In the genomic region with DNA sequence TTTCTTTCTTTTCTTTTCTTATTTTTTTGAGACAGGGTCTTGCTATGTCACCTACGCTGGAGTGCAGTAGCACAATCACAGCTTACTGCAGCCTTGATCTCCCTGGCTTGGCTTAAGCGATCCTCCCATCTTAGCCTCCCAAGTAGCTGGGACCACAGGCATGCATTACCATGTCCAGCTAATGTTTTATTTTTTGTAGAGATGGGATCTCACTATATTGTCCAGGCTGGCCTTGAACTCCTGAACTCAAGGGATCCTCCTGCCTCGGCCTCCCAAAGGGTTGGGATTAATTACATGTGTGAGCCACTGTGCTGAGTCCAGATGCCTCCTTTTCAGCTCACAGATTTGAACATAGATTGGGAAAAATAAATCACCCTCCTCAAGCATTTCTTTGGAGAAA, we compare ENCODE assay signal across 25 cellular contexts.
DNase-seq lines count a peak whose midpoint lies in the region; ATAC-seq, FAIRE-seq and TF ChIP-seq lines count a peak whose summit lies in the region.
"Had no signal": no experiment of that assay in that cellular context is flagged by ENCODE, and none has a peak within 500 bp of the region (broad histone marks: within the 10 kb centered on the region; RNA-seq: fewer than 3 reads in every experiment).

No MANE protein-coding gene starts in this region.

- POLR2A ChIA-PET in HepG2 (lab: Yijun Ruan, JAX): interaction anchor here (1.2 kb wide), 1 partner anchor 98 kb away, joined by 3 read pairs; no protein-coding TSS in a partner anchor

- no peak overlapping the region for H3K9ac ChIP-seq in HepG2 (ENCODE audit: insufficient read depth, low read depth, low read length)
- H3K9ac ChIP-seq: BLaER1 treated with 17β-estradiol and CSF1 and Interleukin-3, amounts not matched to agents 10 nM and 100 nM had no signal

- no peak overlapping the region for H3K4me3 Mint-ChIP-seq in central memory CD8-positive, alpha-beta T cell
- H3K4me3 Mint-ChIP-seq in endothelial cell (ENCODE audit: unreplicated experiment): peak overlapping the region; percentile 19
- H3K4me3 Mint-ChIP-seq: B cell; CD4-positive, alpha-beta T cell; CD8-positive, alpha-beta T cell had no signal

- no peak overlapping the region for H2AFZ ChIP-seq in HepG2 (ENCODE audit: low read length)

- in situ Hi-C loops in HepG2 (cut with HindIII; ENCODE audit: extremely low pct_ligation_motif_present, low pct_unique_long_range_greater_than_20kb): no loop called here

- 99% methylated on average over 3 of the region's 3 CpGs for WGBS in HepG2 (ENCODE audit: low lambda C conversion rate)
- WGBS in right lobe of liver (ENCODE audit: insufficient coverage, low coverage, low lambda C conversion rate, missing lambda C conversion rate): 95% methylated on average over 3 of the region's 3 CpGs

- ATAC-seq in HepG2: no peak
- no peak for ATAC-seq in right lobe of liver
- no peak for ATAC-seq in central memory CD8-positive, alpha-beta T cell (replicated peaks; ENCODE audit: extremely low read depth, poor library complexity, severe bottlenecking)
- ATAC-seq: A549; CD8-positive, alpha-beta T cell; GM12878 had no signal

- no peak overlapping the region for H3K4me3 ChIP-seq in HepG2 (replicated peaks in 1 of 3; ENCODE audit: insufficient read depth in 1 of 3, low read depth in 2 of 3, low read length in 3 of 3)
- H3K4me3 ChIP-seq in right lobe of liver: no peak overlapping the region
- H3K4me3 ChIP-seq: A549; BLaER1 treated with 17β-estradiol and CSF1 and Interleukin-3, amounts not matched to agents 10 nM and 100 nM; GM12878 had no signal

- DNase-seq in HepG2 (ENCODE audit: low spot score) (no peak), right lobe of liver (no peak), endothelial cell (ENCODE audit: low spot score) (no peak), activated gamma-delta T cell treated with Interleukin-2 at 50 U/mL for 16 hours (no peak), T-helper 9 cell (no peak)
- no peak for DNase-seq in central memory CD8-positive, alpha-beta T cell (ENCODE audit: low spot score in 2 of 2)
- DNase-seq: AML-193; CD4-positive, alpha-beta T cell; CD8-positive, alpha-beta T cell; COR-L47; DMS 273 treated with DMSO at 0.1 percent for 48 hours; DMS153; DMS53; DMS79; DND-41; EL; GDM1 had no signal

- H3K4me1 Mint-ChIP-seq in central memory CD8-positive, alpha-beta T cell: no peaks in the 10 kb centered on the region
- H3K4me1 Mint-ChIP-seq in endothelial cell (ENCODE audit: unreplicated experiment): no peaks in the 10 kb centered on the region
- H3K4me1 Mint-ChIP-seq: B cell had no signal

- TF ChIP-seq POLR2A in HepG2 (IDR thresholded peaks at IDR 0.05; ENCODE audit: insufficient read depth in 1 of 2, low read depth in 2 of 2, low read length in 2 of 2) (no peak), right lobe of liver (IDR thresholded peaks at IDR 0.05) (no peak)

- H3K27me3 ChIP-seq in HepG2 (ENCODE audit: control insufficient read depth in 1 of 2, insufficient read depth in 2 of 2, low read length in 2 of 2) (no peaks in the 10 kb centered on the region), right lobe of liver (no peaks in the 10 kb centered on the region)
- H3K27me3 ChIP-seq: BLaER1 treated with 17β-estradiol and CSF1 and Interleukin-3, amounts not matched to agents 10 nM and 100 nM had no signal

- CTCF ChIA-PET in HepG2 (lab: Yijun Ruan, JAX; ENCODE audit: low intra/inter-chr PET ratio, low total read pairs): no interaction called here

- H3K27ac ChIP-seq in HepG2 (ENCODE audit: extremely low read length, insufficient read depth, low read length) (no peak overlapping the region), right lobe of liver (no peak overlapping the region)
- H3K27ac ChIP-seq: 22Rv1; A549; BLaER1 treated with 17β-estradiol and CSF1 and Interleukin-3, amounts not matched to agents 10 nM and 100 nM; C4-2B had no signal

- peaks cover 7% of the 10 kb centered on the region; the same call in 1 of the 2 replicates for H3K9me3 ChIP-seq in HepG2 (ENCODE audit: low read length)
- no peaks in the 10 kb centered on the region for H3K9me3 ChIP-seq in right lobe of liver
- H3K9me3 ChIP-seq: A549 had no signal

- no peaks in the 10 kb centered on the region; a peak in 1 of 5 replicates for H3K36me3 ChIP-seq in HepG2 (replicated peaks in 1 of 2; ENCODE audit: control insufficient read depth in 1 of 2, insufficient read depth in 2 of 2, low read length in 2 of 2)
- no peaks in the 10 kb centered on the region for H3K36me3 ChIP-seq in right lobe of liver
- H3K36me3 ChIP-seq: BLaER1 treated with 17β-estradiol and CSF1 and Interleukin-3, amounts not matched to agents 10 nM and 100 nM had no signal

- H3K27ac Mint-ChIP-seq in central memory CD8-positive, alpha-beta T cell (ENCODE audit: low read depth): peak overlapping the region; percentile 56
- H3K27ac Mint-ChIP-seq in endothelial cell (ENCODE audit: unreplicated experiment): no peak overlapping the region
- H3K27ac Mint-ChIP-seq: B cell; CD4-positive, alpha-beta T cell; CD8-positive, alpha-beta T cell had no signal

- no peaks in the 10 kb centered on the region for H3K36me3 Mint-ChIP-seq in central memory CD8-positive, alpha-beta T cell (ENCODE audit: insufficient read depth)
- H3K36me3 Mint-ChIP-seq in endothelial cell (ENCODE audit: low read depth, unreplicated experiment): peaks cover 25% of the 10 kb centered on the region
- H3K36me3 Mint-ChIP-seq: CD8-positive, alpha-beta T cell had no signal

- no peaks in the 10 kb centered on the region for H3K9me3 Mint-ChIP-seq in central memory CD8-positive, alpha-beta T cell
- H3K9me3 Mint-ChIP-seq in endothelial cell (ENCODE audit: unreplicated experiment): no peaks in the 10 kb centered on the region
- H3K9me3 Mint-ChIP-seq: CD4-positive, alpha-beta T cell; CD8-positive, alpha-beta T cell had no signal

- no peak for TF ChIP-seq RAD21 in HepG2 (CRISPR knock-in tag; IDR thresholded peaks at IDR 0.05)

- no peak overlapping the region for H3K4me2 ChIP-seq in HepG2 (ENCODE audit: low read depth, low read length)
- H3K4me2 ChIP-seq: A549; BLaER1 treated with 17β-estradiol and CSF1 and Interleukin-3, amounts not matched to agents 10 nM and 100 nM had no signal

- no peaks in the 10 kb centered on the region for H3K79me2 ChIP-seq in HepG2 (ENCODE audit: insufficient read depth, low read length)

- intact Hi-C loops in HepG2 (cut with micrococcal nuclease; ENCODE audit: unreplicated experiment) (no loop called here), right lobe of liver (cut with DNase I) (no loop called here)

- no TSS peak for BruUV-seq in HepG2 (replicated peaks; lab: Mats Ljungman, UMichigan)

- H4K20me1 ChIP-seq in HepG2 (ENCODE audit: insufficient read depth, low read length): no peaks in the 10 kb centered on the region
- H4K20me1 ChIP-seq: BLaER1 treated with 17β-estradiol and CSF1 and Interleukin-3, amounts not matched to agents 10 nM and 100 nM had no signal

- TF ChIP-seq EP300 in HepG2 (IDR thresholded peaks at IDR 0.05; ENCODE audit: low read depth in 2 of 2, low read length in 2 of 2) (no peak), HepG2 (CRISPR knock-in tag; IDR thresholded peaks at IDR 0.05; ENCODE audit: borderline replicate concordance) (no peak)

- H3K4me1 ChIP-seq in HepG2 (ENCODE audit: insufficient read depth, low read length) (peaks cover 69% of the 10 kb centered on the region), right lobe of liver (no peaks in the 10 kb centered on the region)
- H3K4me1 ChIP-seq: A549; BLaER1 treated with 17β-estradiol and CSF1 and Interleukin-3, amounts not matched to agents 10 nM and 100 nM had no signal

- TF ChIP-seq CTCF in HepG2 (CRISPR knock-in tag; IDR thresholded peaks at IDR 0.05) (no peak), right lobe of liver (IDR thresholded peaks at IDR 0.05) (no peak), endothelial cell (IDR thresholded peaks at IDR 0.05; ENCODE audit: unreplicated experiment) (no peak)

- no peak for FAIRE-seq in HepG2 (lab: Jason Lieb, UNC)
- FAIRE-seq: A549, GM12878, GM12892, GM18507 had no signal

- H3K27me3 Mint-ChIP-seq in central memory CD8-positive, alpha-beta T cell: no peaks in the 10 kb centered on the region
- H3K27me3 Mint-ChIP-seq in endothelial cell (ENCODE audit: unreplicated experiment): peaks cover 3% of the 10 kb centered on the region
- H3K27me3 Mint-ChIP-seq: CD4-positive, alpha-beta T cell had no signal

TF ChIP-seq in HepG2, 621 proteins besides CTCF, POLR2A, EP300 and RAD21 (continues in another document):
- TF ChIP-seq CEBPB (IDR thresholded peaks at IDR 0.05; ENCODE audit: borderline replicate concordance, low read depth, low read length): no peak
- TF ChIP-seq, protein P1, sequence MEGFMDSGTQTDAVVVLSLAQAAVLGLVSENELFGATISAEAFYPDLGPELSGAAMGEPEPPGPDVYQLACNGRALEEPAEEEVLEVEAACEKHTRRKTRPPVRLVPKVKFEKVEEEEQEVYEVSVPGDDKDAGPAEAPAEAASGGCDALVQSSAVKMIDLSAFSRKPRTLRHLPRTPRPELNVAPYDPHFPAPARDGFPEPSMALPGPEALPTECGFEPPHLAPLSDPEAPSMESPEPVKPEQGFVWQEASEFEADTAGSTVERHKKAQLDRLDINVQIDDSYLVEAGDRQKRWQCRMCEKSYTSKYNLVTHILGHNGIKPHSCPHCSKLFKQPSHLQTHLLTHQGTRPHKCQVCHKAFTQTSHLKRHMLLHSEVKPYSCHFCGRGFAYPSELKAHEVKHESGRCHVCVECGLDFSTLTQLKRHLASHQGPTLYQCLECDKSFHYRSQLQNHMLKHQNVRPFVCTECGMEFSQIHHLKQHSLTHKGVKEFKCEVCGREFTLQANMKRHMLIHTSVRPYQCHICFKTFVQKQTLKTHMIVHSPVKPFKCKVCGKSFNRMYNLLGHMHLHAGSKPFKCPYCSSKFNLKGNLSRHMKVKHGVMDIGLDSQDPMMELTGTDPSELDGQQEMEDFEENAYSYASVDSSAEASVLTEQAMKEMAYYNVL (CRISPR knock-in tag; IDR thresholded peaks at IDR 0.05; ENCODE audit: borderline replicate concordance): no peak
- TF ChIP-seq ADNP (CRISPR knock-in tag; IDR thresholded peaks at IDR 0.05): 0 out of 2 replicates have a peak, but pooled peaks have one; percentile 16
- no peak for TF ChIP-seq NR1H2 (CRISPR knock-in tag; IDR thresholded peaks at IDR 0.05; ENCODE audit: borderline replicate concordance, low read depth)
- TF ChIP-seq ZNF652 (CRISPR knock-in tag; IDR thresholded peaks at IDR 0.05; ENCODE audit: borderline replicate concordance, low read depth): no peak
